Comparison of ENCODE assay signal across 1 cellular context in the genomic region with DNA sequence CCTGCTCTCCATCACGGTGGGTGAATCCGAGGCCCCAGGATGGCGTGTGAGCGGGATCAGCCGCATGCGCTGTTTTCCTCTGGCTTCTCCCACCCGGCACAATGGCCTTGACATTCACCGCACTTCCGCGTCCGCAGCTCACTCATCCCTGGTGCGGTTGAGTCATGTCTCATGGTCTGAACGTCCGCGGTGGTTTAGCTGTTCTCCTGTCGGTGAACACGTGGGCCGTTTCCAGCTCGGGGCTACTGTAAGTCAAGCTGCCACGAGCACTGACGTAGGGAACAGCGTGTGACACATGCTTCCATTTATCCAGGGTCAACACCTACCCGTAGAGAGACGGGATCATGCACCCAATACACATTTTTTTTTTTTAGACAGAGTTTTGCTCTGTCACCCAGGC.
A peak's percentile ranks its signal among the peaks of the same experiment; 100 is the strongest.
TF ChIP-seq lines count a peak whose summit lies in the region.

No MANE protein-coding gene starts in this region.

TF ChIP-seq in HepG2, 621 proteins besides CTCF, POLR2A, EP300 and RAD21 (continued from another document and continues in another):
- TF ChIP-seq, protein P1, sequence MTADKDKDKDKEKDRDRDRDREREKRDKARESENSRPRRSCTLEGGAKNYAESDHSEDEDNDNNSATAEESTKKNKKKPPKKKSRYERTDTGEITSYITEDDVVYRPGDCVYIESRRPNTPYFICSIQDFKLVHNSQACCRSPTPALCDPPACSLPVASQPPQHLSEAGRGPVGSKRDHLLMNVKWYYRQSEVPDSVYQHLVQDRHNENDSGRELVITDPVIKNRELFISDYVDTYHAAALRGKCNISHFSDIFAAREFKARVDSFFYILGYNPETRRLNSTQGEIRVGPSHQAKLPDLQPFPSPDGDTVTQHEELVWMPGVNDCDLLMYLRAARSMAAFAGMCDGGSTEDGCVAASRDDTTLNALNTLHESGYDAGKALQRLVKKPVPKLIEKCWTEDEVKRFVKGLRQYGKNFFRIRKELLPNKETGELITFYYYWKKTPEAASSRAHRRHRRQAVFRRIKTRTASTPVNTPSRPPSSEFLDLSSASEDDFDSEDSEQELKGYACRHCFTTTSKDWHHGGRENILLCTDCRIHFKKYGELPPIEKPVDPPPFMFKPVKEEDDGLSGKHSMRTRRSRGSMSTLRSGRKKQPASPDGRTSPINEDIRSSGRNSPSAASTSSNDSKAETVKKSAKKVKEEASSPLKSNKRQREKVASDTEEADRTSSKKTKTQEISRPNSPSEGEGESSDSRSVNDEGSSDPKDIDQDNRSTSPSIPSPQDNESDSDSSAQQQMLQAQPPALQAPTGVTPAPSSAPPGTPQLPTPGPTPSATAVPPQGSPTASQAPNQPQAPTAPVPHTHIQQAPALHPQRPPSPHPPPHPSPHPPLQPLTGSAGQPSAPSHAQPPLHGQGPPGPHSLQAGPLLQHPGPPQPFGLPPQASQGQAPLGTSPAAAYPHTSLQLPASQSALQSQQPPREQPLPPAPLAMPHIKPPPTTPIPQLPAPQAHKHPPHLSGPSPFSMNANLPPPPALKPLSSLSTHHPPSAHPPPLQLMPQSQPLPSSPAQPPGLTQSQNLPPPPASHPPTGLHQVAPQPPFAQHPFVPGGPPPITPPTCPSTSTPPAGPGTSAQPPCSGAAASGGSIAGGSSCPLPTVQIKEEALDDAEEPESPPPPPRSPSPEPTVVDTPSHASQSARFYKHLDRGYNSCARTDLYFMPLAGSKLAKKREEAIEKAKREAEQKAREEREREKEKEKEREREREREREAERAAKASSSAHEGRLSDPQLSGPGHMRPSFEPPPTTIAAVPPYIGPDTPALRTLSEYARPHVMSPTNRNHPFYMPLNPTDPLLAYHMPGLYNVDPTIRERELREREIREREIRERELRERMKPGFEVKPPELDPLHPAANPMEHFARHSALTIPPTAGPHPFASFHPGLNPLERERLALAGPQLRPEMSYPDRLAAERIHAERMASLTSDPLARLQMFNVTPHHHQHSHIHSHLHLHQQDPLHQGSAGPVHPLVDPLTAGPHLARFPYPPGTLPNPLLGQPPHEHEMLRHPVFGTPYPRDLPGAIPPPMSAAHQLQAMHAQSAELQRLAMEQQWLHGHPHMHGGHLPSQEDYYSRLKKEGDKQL (CRISPR knock-in tag; IDR thresholded peaks at IDR 0.05; ENCODE audit: low read depth), result no peak
- TF ChIP-seq PAWR (CRISPR knock-in tag; IDR thresholded peaks at IDR 0.05; ENCODE audit: borderline replicate concordance), result no peak
- TF ChIP-seq BHLHE40 (IDR thresholded peaks at IDR 0.05; ENCODE audit: low read length), result peak; percentile 9; the same call in 1 of the 2 replicates
- TF ChIP-seq ZNF160 (CRISPR knock-in tag; IDR thresholded peaks at IDR 0.05), result no peak
- TF ChIP-seq ZNF431 (CRISPR knock-in tag; IDR thresholded peaks at IDR 0.05; ENCODE audit: borderline replicate concordance, low read depth), result no peak
- peak; percentile 58; the same call in 1 of the 2 replicates for TF ChIP-seq RXRA (CRISPR knock-in tag; IDR thresholded peaks at IDR 0.05)
- peak; percentile 15; the same call in 1 of the 2 replicates for TF ChIP-seq FOXK1 (CRISPR knock-in tag; IDR thresholded peaks at IDR 0.05; ENCODE audit: borderline replicate concordance, low read depth)
- TF ChIP-seq, protein P2, sequence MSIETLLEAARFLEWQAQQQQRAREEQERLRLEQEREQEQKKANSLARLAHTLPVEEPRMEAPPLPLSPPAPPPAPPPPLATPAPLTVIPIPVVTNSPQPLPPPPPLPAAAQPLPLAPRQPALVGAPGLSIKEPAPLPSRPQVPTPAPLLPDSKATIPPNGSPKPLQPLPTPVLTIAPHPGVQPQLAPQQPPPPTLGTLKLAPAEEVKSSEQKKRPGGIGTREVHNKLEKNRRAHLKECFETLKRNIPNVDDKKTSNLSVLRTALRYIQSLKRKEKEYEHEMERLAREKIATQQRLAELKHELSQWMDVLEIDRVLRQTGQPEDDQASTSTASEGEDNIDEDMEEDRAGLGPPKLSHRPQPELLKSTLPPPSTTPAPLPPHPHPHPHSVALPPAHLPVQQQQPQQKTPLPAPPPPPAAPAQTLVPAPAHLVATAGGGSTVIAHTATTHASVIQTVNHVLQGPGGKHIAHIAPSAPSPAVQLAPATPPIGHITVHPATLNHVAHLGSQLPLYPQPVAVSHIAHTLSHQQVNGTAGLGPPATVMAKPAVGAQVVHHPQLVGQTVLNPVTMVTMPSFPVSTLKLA (IDR thresholded peaks at IDR 0.05), result peak; percentile 89
- peak; percentile 79; the same call in 1 of the 2 replicates for TF ChIP-seq DNMT3B (CRISPR knock-in tag; conservative IDR thresholded peaks at IDR 0.05)
- no peak for TF ChIP-seq ZNF143 (CRISPR knock-in tag; IDR thresholded peaks at IDR 0.05)
- TF ChIP-seq IKZF1 (IDR thresholded peaks at IDR 0.05), result no peak
- no peak for TF ChIP-seq SRY (CRISPR knock-in tag; IDR thresholded peaks at IDR 0.05)
- peak; percentile 80 for TF ChIP-seq IKZF5 (CRISPR knock-in tag; IDR thresholded peaks at IDR 0.05)
- no peak for TF ChIP-seq ZNF550 (CRISPR knock-in tag; IDR thresholded peaks at IDR 0.05; ENCODE audit: borderline replicate concordance)
- TF ChIP-seq REPIN1 (CRISPR knock-in tag; IDR thresholded peaks at IDR 0.05; ENCODE audit: borderline replicate concordance, low read depth), result no peak
- no peak for TF ChIP-seq CEBPB (IDR thresholded peaks at IDR 0.05; ENCODE audit: borderline replicate concordance, low read depth, low read length)
- TF ChIP-seq CREB1 (IDR thresholded peaks at IDR 0.05), result peak; percentile 86
- no peak for TF ChIP-seq CREB1 (CRISPR knock-in tag; IDR thresholded peaks at IDR 0.05)
- no peak for TF ChIP-seq STAT5B (CRISPR knock-in tag; IDR thresholded peaks at IDR 0.05)
- 0 out of 2 replicates have a peak, but pooled peaks have one; percentile 34 for TF ChIP-seq CBX5 (CRISPR knock-in tag; IDR thresholded peaks at IDR 0.05; ENCODE audit: borderline replicate concordance)
- TF ChIP-seq ZNF761 (CRISPR knock-in tag; conservative IDR thresholded peaks at IDR 0.05), result no peak
- TF ChIP-seq KLF9 (CRISPR knock-in tag; IDR thresholded peaks at IDR 0.05; ENCODE audit: low read depth), result no peak
- no peak; the same call in 1 of the 2 replicates for TF ChIP-seq ZSCAN9 (CRISPR knock-in tag; IDR thresholded peaks at IDR 0.05; ENCODE audit: borderline replicate concordance)
- peak; percentile 20; the same call in 1 of the 2 replicates for TF ChIP-seq ZNF768 (CRISPR knock-in tag; IDR thresholded peaks at IDR 0.05)
- TF ChIP-seq, protein P3, sequence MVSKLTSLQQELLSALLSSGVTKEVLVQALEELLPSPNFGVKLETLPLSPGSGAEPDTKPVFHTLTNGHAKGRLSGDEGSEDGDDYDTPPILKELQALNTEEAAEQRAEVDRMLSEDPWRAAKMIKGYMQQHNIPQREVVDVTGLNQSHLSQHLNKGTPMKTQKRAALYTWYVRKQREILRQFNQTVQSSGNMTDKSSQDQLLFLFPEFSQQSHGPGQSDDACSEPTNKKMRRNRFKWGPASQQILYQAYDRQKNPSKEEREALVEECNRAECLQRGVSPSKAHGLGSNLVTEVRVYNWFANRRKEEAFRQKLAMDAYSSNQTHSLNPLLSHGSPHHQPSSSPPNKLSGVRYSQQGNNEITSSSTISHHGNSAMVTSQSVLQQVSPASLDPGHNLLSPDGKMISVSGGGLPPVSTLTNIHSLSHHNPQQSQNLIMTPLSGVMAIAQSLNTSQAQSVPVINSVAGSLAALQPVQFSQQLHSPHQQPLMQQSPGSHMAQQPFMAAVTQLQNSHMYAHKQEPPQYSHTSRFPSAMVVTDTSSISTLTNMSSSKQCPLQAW (CRISPR knock-in tag; IDR thresholded peaks at IDR 0.05), result peak; percentile 64; the same call in 1 of the 2 replicates
- peak; percentile 81 for TF ChIP-seq SKI (IDR thresholded peaks at IDR 0.05; ENCODE audit: partially characterized antibody)
- peak; percentile 79 for TF ChIP-seq IRF2 (CRISPR knock-in tag; IDR thresholded peaks at IDR 0.05)
- peak; percentile 66 for TF ChIP-seq GABPB1 (CRISPR knock-in tag; IDR thresholded peaks at IDR 0.05)
- TF ChIP-seq, protein P4, sequence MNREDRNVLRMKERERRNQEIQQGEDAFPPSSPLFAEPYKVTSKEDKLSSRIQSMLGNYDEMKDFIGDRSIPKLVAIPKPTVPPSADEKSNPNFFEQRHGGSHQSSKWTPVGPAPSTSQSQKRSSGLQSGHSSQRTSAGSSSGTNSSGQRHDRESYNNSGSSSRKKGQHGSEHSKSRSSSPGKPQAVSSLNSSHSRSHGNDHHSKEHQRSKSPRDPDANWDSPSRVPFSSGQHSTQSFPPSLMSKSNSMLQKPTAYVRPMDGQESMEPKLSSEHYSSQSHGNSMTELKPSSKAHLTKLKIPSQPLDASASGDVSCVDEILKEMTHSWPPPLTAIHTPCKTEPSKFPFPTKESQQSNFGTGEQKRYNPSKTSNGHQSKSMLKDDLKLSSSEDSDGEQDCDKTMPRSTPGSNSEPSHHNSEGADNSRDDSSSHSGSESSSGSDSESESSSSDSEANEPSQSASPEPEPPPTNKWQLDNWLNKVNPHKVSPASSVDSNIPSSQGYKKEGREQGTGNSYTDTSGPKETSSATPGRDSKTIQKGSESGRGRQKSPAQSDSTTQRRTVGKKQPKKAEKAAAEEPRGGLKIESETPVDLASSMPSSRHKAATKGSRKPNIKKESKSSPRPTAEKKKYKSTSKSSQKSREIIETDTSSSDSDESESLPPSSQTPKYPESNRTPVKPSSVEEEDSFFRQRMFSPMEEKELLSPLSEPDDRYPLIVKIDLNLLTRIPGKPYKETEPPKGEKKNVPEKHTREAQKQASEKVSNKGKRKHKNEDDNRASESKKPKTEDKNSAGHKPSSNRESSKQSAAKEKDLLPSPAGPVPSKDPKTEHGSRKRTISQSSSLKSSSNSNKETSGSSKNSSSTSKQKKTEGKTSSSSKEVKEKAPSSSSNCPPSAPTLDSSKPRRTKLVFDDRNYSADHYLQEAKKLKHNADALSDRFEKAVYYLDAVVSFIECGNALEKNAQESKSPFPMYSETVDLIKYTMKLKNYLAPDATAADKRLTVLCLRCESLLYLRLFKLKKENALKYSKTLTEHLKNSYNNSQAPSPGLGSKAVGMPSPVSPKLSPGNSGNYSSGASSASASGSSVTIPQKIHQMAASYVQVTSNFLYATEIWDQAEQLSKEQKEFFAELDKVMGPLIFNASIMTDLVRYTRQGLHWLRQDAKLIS (CRISPR knock-in tag; IDR thresholded peaks at IDR 0.05), result no peak
- TF ChIP-seq HOXA3 (CRISPR knock-in tag; IDR thresholded peaks at IDR 0.05), result peak; percentile 35; the same call in 1 of the 2 replicates
- TF ChIP-seq ZNF607 (CRISPR knock-in tag; IDR thresholded peaks at IDR 0.05; ENCODE audit: borderline replicate concordance), result 0 out of 2 replicates have a peak, but pooled peaks have one; percentile 41
- no peak for TF ChIP-seq KMT2B (CRISPR knock-in tag; IDR thresholded peaks at IDR 0.05)
- no peak for TF ChIP-seq ZNF775 (CRISPR knock-in tag; IDR thresholded peaks at IDR 0.05; ENCODE audit: borderline replicate concordance)
- TF ChIP-seq ZNF274 (CRISPR knock-in tag; IDR thresholded peaks at IDR 0.05), result no peak
- no peak for TF ChIP-seq ZNF749 (CRISPR knock-in tag; IDR thresholded peaks at IDR 0.05; ENCODE audit: borderline replicate concordance)
- no peak for TF ChIP-seq PHF5A (CRISPR knock-in tag; IDR thresholded peaks at IDR 0.05; ENCODE audit: low read depth, unreplicated experiment)
- no peak for TF ChIP-seq EEA1 (CRISPR knock-in tag; IDR thresholded peaks at IDR 0.05; ENCODE audit: borderline replicate concordance)
- no peak for TF ChIP-seq KDM5B (CRISPR knock-in tag; IDR thresholded peaks at IDR 0.05; ENCODE audit: borderline replicate concordance)
- TF ChIP-seq PBX2 (CRISPR knock-in tag; IDR thresholded peaks at IDR 0.05), result no peak
- TF ChIP-seq, protein P5, sequence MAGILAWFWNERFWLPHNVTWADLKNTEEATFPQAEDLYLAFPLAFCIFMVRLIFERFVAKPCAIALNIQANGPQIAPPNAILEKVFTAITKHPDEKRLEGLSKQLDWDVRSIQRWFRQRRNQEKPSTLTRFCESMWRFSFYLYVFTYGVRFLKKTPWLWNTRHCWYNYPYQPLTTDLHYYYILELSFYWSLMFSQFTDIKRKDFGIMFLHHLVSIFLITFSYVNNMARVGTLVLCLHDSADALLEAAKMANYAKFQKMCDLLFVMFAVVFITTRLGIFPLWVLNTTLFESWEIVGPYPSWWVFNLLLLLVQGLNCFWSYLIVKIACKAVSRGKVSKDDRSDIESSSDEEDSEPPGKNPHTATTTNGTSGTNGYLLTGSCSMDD (CRISPR knock-in tag; IDR thresholded peaks at IDR 0.05), result no peak
- TF ChIP-seq JUND (CRISPR knock-in tag; IDR thresholded peaks at IDR 0.05), result no peak
- TF ChIP-seq, protein P6, sequence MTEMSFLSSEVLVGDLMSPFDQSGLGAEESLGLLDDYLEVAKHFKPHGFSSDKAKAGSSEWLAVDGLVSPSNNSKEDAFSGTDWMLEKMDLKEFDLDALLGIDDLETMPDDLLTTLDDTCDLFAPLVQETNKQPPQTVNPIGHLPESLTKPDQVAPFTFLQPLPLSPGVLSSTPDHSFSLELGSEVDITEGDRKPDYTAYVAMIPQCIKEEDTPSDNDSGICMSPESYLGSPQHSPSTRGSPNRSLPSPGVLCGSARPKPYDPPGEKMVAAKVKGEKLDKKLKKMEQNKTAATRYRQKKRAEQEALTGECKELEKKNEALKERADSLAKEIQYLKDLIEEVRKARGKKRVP (CRISPR knock-in tag; IDR thresholded peaks at IDR 0.05), result 0 out of 4 replicates have a peak, but pooled peaks of 1 of the 2 experiments have one; percentile 62
- no peak for TF ChIP-seq NR2F6 (IDR thresholded peaks at IDR 0.05)
- TF ChIP-seq NR2F6 (CRISPR knock-in tag; IDR thresholded peaks at IDR 0.05), result peak; percentile 57; the same call in 1 of the 2 replicates
- TF ChIP-seq ZNF335 (CRISPR knock-in tag; IDR thresholded peaks at IDR 0.05), result peak; percentile 37; the same call in 1 of the 2 replicates
- TF ChIP-seq ZGPAT (CRISPR knock-in tag; IDR thresholded peaks at IDR 0.05), result peak; percentile 68
